Comparison of ENCODE assay signal across 8 cellular contexts in genomic region chr20:45343867-45344721, GRCh38. TPM values are rescaled to one million over a fixed set of nuclear protein-coding genes. Genes with fewer than 3 reads are reported as not detected.
DNase-seq lines count a peak whose midpoint lies in the region; ATAC-seq and TF ChIP-seq lines count a peak whose summit lies in the region.

No MANE protein-coding gene starts in this region.

- H3K9me3 Mint-ChIP-seq in WTC11, result no peaks in the 10 kb centered on the region

- H3K4me3 Mint-ChIP-seq in WTC11 (peak overlapping the region; percentile 65), T-helper 17 cell (no peak overlapping the region)

- no peaks in the 10 kb centered on the region for H3K9me3 ChIP-seq in T-helper 17 cell (ENCODE audit: control insufficient read depth, low read length, poor library complexity, severe bottlenecking)

- H3K27ac ChIP-seq in skin epidermis, result peak overlapping the region in 20 of 21 experiments; percentile 11 to 95 (median 76)

- ATAC-seq in WTC11, result no peak
- ATAC-seq in HG02840 (IDR thresholded peaks at IDR 0.05; ENCODE audit: low FRiP score, unreplicated experiment), result no peak
- ATAC-seq in HG02885 (IDR thresholded peaks at IDR 0.05; ENCODE audit: poor library complexity, unreplicated experiment), result no peak
- no peak for ATAC-seq in T-helper 17 cell

- H3K27me3 Mint-ChIP-seq in WTC11 (ENCODE audit: low read depth), result no peaks in the 10 kb centered on the region
- no peaks in the 10 kb centered on the region for H3K27me3 Mint-ChIP-seq in T-helper 17 cell

- TF ChIP-seq CTCF in WTC11 (IDR thresholded peaks at IDR 0.05), result no peak

- peak overlapping the region in 3 of 7 experiments; percentile 0 to 77 (median 7) for H3K4me3 ChIP-seq in skin epidermis

- H3K27ac Mint-ChIP-seq in WTC11, result peak overlapping the region; percentile 98
- no peak overlapping the region for H3K27ac Mint-ChIP-seq in T-helper 17 cell

- H3K36me3 Mint-ChIP-seq in WTC11 (peaks cover 5% of the 10 kb centered on the region), T-helper 17 cell (ENCODE audit: low read depth) (no peaks in the 10 kb centered on the region)

- H3K4me1 Mint-ChIP-seq in WTC11 (peaks cover 85% of the 10 kb centered on the region), T-helper 17 cell (peaks cover 14% of the 10 kb centered on the region)

- CTCF ChIA-PET in WTC11 (lab: Charles Lee), result interaction anchor here (0.6 to 4.4 kb wide), 9 partner anchors 8 to 93 kb away, joined by 3 to 27 read pairs (median 4); partner anchors contain the start of genes MATN4 and SYS1

- POLR2A ChIA-PET in WTC11 (lab: Charles Lee), result interaction anchor here (1.1 kb wide), 1 partner anchor 19 kb away, joined by 5 read pairs; the partner anchor contains the start of gene SYS1

- DNase-seq in A172 (ENCODE audit: low spot score) (peak; percentile 94), HCEC 1CT (peak; percentile 93), WTC11 (ENCODE audit: low spot score) (no peak), hepatic stellate cell (ENCODE audit: low spot score) (peak; percentile 85), T-helper 17 cell (no peak)

TF ChIP-seq in WTC11, 78 proteins besides CTCF, POLR2A, EP300 and RAD21:
- TF ChIP-seq CREM (CRISPR knock-in tag; IDR thresholded peaks at IDR 0.05) (no peak), HMGXB4 (CRISPR knock-in tag; IDR thresholded peaks at IDR 0.05) (no peak), PREB (CRISPR knock-in tag; IDR thresholded peaks at IDR 0.05; ENCODE audit: borderline replicate concordance) (no peak), TP53 (CRISPR knock-in tag; IDR thresholded peaks at IDR 0.05) (no peak), SMAD3 (CRISPR knock-in tag; IDR thresholded peaks at IDR 0.05; ENCODE audit: borderline replicate concordance) (no peak), ZNF121 (CRISPR knock-in tag; IDR thresholded peaks at IDR 0.05) (peak; percentile 20; the same call in 1 of the 2 replicates), MLX (CRISPR knock-in tag; IDR thresholded peaks at IDR 0.05) (no peak), MAX (CRISPR knock-in tag; IDR thresholded peaks at IDR 0.05) (no peak)
- TF ChIP-seq, protein P1, sequence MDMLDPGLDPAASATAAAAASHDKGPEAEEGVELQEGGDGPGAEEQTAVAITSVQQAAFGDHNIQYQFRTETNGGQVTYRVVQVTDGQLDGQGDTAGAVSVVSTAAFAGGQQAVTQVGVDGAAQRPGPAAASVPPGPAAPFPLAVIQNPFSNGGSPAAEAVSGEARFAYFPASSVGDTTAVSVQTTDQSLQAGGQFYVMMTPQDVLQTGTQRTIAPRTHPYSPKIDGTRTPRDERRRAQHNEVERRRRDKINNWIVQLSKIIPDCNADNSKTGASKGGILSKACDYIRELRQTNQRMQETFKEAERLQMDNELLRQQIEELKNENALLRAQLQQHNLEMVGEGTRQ (CRISPR knock-in tag; IDR thresholded peaks at IDR 0.05), result no peak

RNA-seq across cellular contexts. Expression of gene SDC4, which starts 4.1 kb away (rescaled TPM):
- 42.4 and 43.9 TPM in 2 replicates for total RNA-seq in A172 (2014; rRNA removed; shearing (Covaris generic))
- total RNA-seq in WTC11 (2021), result 64.0 to 69.6 TPM (median 69.5 TPM) in 3 replicates
- 1 to 10 TPM; 2.7 to 5.3 TPM for total RNA-seq in T-helper 17 cell

RNA-seq across cellular contexts. Expression of gene SYS1, which starts 18.9 kb away (rescaled TPM):
- 14.5 and 18.6 TPM in 2 replicates for total RNA-seq in A172 (2014; rRNA removed; shearing (Covaris generic))
- total RNA-seq in WTC11 (2021) (15.4 to 20.1 TPM (median 16.4 TPM) in 3 replicates), T-helper 17 cell (10 to 100 TPM; 93.3 to 99.5 TPM)

RNA-seq across cellular contexts. Expression of gene TP53TG5, which starts 34.0 kb away (rescaled TPM):
- total RNA-seq in A172 (2014; rRNA removed; shearing (Covaris generic)), result not detected in 2 replicates
- total RNA-seq in WTC11 (2021) (0.37 to 0.85 TPM in 2 of 3 replicates, not detected in the other), T-helper 17 cell (not detected)

RNA-seq across cellular contexts. Expression of gene MATN4, which starts 36.0 kb away (rescaled TPM):
- total RNA-seq in A172 (2014; rRNA removed; shearing (Covaris generic)), result not detected in 2 replicates
- 1.9 to 2.5 TPM (median 2.2 TPM) in 3 replicates for total RNA-seq in WTC11 (2021)
- total RNA-seq in T-helper 17 cell, result not detected

RNA-seq across cellular contexts. Expression of gene RBPJL, which starts 37.5 kb away (rescaled TPM):
- not detected in 2 replicates for total RNA-seq in A172 (2014; rRNA removed; shearing (Covaris generic))
- 0.78 to 0.85 TPM (median 0.80 TPM) in 3 replicates for total RNA-seq in WTC11 (2021)
- total RNA-seq in T-helper 17 cell, result not detected

Comparison
In these comparisons a context has a peak if more than half of its experiments do, and no peak if none do; other contexts are left out.
1. DNase-seq: peak in A172 (single experiment), HCEC 1CT (single experiment) and hepatic stellate cell (single experiment); none in WTC11 (single experiment) and T-helper 17 cell (0 of 3).